Comparison of ENCODE assay signal across 1 cellular context in the genomic region with DNA sequence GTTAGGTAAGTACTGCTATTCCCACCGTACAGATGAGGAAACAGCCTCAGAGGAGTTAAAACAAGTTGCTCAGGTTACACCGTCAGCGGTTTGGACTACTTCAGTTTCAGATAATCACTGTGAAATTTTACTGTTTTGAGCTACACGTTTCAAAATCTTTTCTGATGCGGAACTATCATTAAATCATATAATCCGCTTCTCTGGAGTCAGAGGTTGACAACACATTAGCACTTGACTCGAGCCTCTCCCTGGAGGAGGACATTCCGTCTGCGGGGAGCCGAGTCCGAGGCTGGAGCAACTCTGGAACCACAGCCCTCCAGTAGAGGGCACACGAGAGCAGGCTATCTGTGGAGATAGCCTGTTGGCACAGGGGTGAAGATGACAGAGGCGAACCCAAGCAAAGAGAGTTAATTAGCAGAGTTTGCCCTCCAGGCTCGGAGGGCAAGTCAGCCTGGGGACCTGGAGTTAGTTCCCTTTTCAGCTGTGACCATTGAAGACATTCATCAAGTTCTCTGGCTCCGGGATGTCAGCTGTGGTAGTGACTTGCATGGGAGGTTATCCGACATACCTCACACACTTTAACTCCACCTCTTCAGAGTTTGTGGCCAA.
TF ChIP-seq lines count a peak whose summit lies in the region.

No MANE protein-coding gene starts in this region.

TF ChIP-seq in H1, 55 proteins besides CTCF, POLR2A, EP300 and RAD21 (continued from another document):
- no peak for TF ChIP-seq CBX5 (IDR thresholded peaks at IDR 0.05; ENCODE audit: low read depth, low read length)
- TF ChIP-seq TAF1 (IDR thresholded peaks at IDR 0.05; ENCODE audit: low read depth, low read length) = no peak
- TF ChIP-seq SAP30 (IDR thresholded peaks at IDR 0.05; ENCODE audit: insufficient read depth, insufficient replicate concordance, low read length) = no peak
- no peak for TF ChIP-seq MAFK (IDR thresholded peaks at IDR 0.05; ENCODE audit: low read depth, low read length)
- TF ChIP-seq PHF8 (conservative IDR thresholded peaks at IDR 0.05; ENCODE audit: low read depth, low read length) = no peak
- TF ChIP-seq HDAC2 (IDR thresholded peaks at IDR 0.05; ENCODE audit: borderline replicate concordance in 1 of 2, low read depth in 2 of 2, low read length in 2 of 2) = 0 out of 4 replicates have a peak, but pooled peaks of 1 of the 2 experiments have one; percentile 42
- TF ChIP-seq BRCA1 (IDR thresholded peaks at IDR 0.05; ENCODE audit: low read depth, low read length) = no peak
- no peak for TF ChIP-seq SIX5 (IDR thresholded peaks at IDR 0.05; ENCODE audit: low read depth, low read length)
- TF ChIP-seq RXRA (IDR thresholded peaks at IDR 0.05; ENCODE audit: insufficient read depth, low read depth, low read length) = no peak
- TF ChIP-seq CBX8 (IDR thresholded peaks at IDR 0.05; ENCODE audit: borderline replicate concordance, low read depth, low read length) = no peak
- peak; percentile 55 for TF ChIP-seq ASH2L (IDR thresholded peaks at IDR 0.05; ENCODE audit: low read length)
- TF ChIP-seq CHD2 (IDR thresholded peaks at IDR 0.05; ENCODE audit: low read length) = peak; percentile 37; the same call in 1 of the 2 replicates
- no peak for TF ChIP-seq SIRT6 (IDR thresholded peaks at IDR 0.05; ENCODE audit: low read length)
- no peak for TF ChIP-seq ATF3 (IDR thresholded peaks at IDR 0.05; ENCODE audit: insufficient read depth, low read depth, low read length)
- peak; percentile 65 for TF ChIP-seq CTBP2 (IDR thresholded peaks at IDR 0.05; ENCODE audit: borderline replicate concordance, insufficient read depth, insufficient read length, low read length)
- peak in 1 of 2 experiments; percentile 85; a peak in 2 of 4 replicates for TF ChIP-seq SIN3A (conservative IDR thresholded peaks at IDR 0.05 in 1 of 2, IDR thresholded peaks at IDR 0.05 in 1 of 2; ENCODE audit: low read depth in 1 of 2, low read length in 2 of 2)
- TF ChIP-seq EZH2 (IDR thresholded peaks at IDR 0.05; ENCODE audit: low read depth, low read length, severe bottlenecking) = no peak
- peak; percentile 72 for TF ChIP-seq TBP (IDR thresholded peaks at IDR 0.05; ENCODE audit: low read depth, low read length)
- no peak for TF ChIP-seq ATF2 (IDR thresholded peaks at IDR 0.05; ENCODE audit: low read length)
- no peak for TF ChIP-seq SP2 (IDR thresholded peaks at IDR 0.05; ENCODE audit: low read length)
- 0 out of 2 replicates have a peak, but pooled peaks have one; percentile 32 for TF ChIP-seq EGR1 (IDR thresholded peaks at IDR 0.05; ENCODE audit: borderline replicate concordance, low read depth, low read length)
- TF ChIP-seq TEAD4 (IDR thresholded peaks at IDR 0.05; ENCODE audit: low read depth, low read length) = peak; percentile 57; the same call in 1 of the 2 replicates
- peak; percentile 60 for TF ChIP-seq YY1 (IDR thresholded peaks at IDR 0.05; ENCODE audit: low read depth, low read length)
